In the genomic region with DNA sequence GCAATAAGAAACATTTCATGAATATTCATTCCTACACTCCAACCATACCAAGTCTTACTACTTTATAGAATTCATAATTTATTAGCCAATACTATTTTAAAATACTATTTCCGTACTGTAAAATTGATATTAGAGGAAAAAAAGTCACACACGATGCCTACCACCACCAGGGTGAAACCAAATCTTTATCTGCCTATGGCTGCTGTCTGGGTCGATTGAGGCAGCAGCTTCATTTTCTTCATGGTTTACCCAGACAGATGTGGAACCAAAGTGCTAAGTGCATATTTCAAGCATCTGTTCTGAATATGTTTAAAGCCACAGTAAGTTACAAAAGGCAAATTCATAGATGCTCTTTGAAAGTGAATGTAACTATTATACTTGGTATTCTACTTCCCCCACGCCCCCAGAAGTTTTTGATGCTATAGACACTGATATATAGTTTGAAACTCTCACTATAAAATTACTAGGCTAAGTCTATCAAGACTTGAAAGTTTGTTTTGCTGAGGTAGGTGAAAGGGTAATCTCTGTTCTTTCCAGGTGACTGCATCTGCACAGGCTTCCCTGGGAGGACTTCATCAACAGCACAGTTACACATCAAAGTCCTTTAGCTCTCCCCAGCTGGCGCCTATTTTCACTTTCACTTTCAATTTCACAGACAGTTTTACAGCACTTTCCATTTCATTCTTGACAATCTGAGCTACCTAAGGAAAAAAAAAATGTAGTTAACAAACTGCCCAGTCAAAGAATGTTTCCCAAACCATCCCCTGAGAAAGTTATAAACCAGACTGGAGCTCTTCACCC, we compare ENCODE assay signal across 8 cellular contexts.
DNase-seq lines count a peak whose midpoint lies in the region; ATAC-seq and TF ChIP-seq lines count a peak whose summit lies in the region.

No MANE protein-coding gene starts in this region.

- H3K36me3 ChIP-seq in fibroblast of lung (ENCODE audit: control insufficient read depth, insufficient read depth, low read length) (peaks cover 4% of the 10 kb centered on the region), gastrocnemius medialis (no peaks in the 10 kb centered on the region), H7 (replicated peaks; ENCODE audit: control insufficient read depth, insufficient read depth, low read length) (peaks cover 18% of the 10 kb centered on the region)

- no peak overlapping the region for H3K9ac ChIP-seq in fibroblast of lung (ENCODE audit: insufficient read depth, low read length)

- no peaks in the 10 kb centered on the region for H3K27me3 Mint-ChIP-seq in activated CD4-positive, alpha-beta memory T cell treated with anti-CD3 and anti-CD28 coated beads for 36 hours

- in situ Hi-C loops in gastrocnemius medialis (cut with MboI; ENCODE audit: low sequenced_read_pairs in 4 of 4): no loop called here

- H3K36me3 Mint-ChIP-seq in activated CD4-positive, alpha-beta memory T cell treated with anti-CD3 and anti-CD28 coated beads for 36 hours: peaks cover 40% of the 10 kb centered on the region

- H3K79me2 ChIP-seq in fibroblast of lung (ENCODE audit: control insufficient read depth, insufficient read depth, low read length): no peaks in the 10 kb centered on the region

- intact Hi-C loops in activated CD4-positive, alpha-beta memory T cell treated with anti-CD3 and anti-CD28 coated beads for 36 hours (cut with micrococcal nuclease): loop anchor here (2.0 to 5.0 kb wide), 2 partner anchors 230 to 835 kb away; partner anchors contain the start of genes HCLS1 and NDUFB4
- intact Hi-C loops in gastrocnemius medialis (cut with DNase I; ENCODE audit: low total_unique reads): no loop called here

- no peaks in the 10 kb centered on the region for H4K20me1 ChIP-seq in fibroblast of lung (ENCODE audit: control insufficient read depth, extremely low read depth, insufficient read depth, low read length)

- H3K4me2 ChIP-seq in fibroblast of lung (ENCODE audit: extremely low read depth, insufficient read depth, low read length): peak overlapping the region; percentile 89

- ATAC-seq in GM21360 (IDR thresholded peaks at IDR 0.05; ENCODE audit: unreplicated experiment): peak; percentile 92
- no peak for ATAC-seq in gastrocnemius medialis

- H3K9me3 ChIP-seq in fibroblast of lung (ENCODE audit: control insufficient read depth, insufficient read depth, low read depth, low read length) (no peaks in the 10 kb centered on the region), gastrocnemius medialis (no peaks in the 10 kb centered on the region)

- H3K27ac ChIP-seq in fibroblast of lung (ENCODE audit: insufficient read depth, low read length) (peak overlapping the region; percentile 46), gastrocnemius medialis (no peak overlapping the region)

- H3K4me3 ChIP-seq in fibroblast of lung (replicated peaks in 1 of 4; ENCODE audit: control extremely low read depth in 1 of 4, insufficient read depth in 1 of 4, low read depth in 3 of 4, low read length in 4 of 4) (peak overlapping the region; percentile 30 to 44 (median 38)), gastrocnemius medialis (peak overlapping the region in 3 of 4 donors; percentile 1 to 19 (median 16)), H7 (ENCODE audit: insufficient read depth, low read depth, low read length) (no peak overlapping the region)

- CTCF ChIA-PET in activated CD4-positive, alpha-beta memory T cell treated with anti-CD3 and anti-CD28 coated beads for 36 hours (lab: Charles Lee): no interaction called here

- TF ChIP-seq POLR2A in gastrocnemius medialis (IDR thresholded peaks at IDR 0.05): no peak

- peaks cover 14% of the 10 kb centered on the region for H3K4me1 Mint-ChIP-seq in activated CD4-positive, alpha-beta memory T cell treated with anti-CD3 and anti-CD28 coated beads for 36 hours (ENCODE audit: low read depth)

- no peaks in the 10 kb centered on the region for H3K4me1 ChIP-seq in fibroblast of lung (ENCODE audit: control insufficient read depth, extremely low read depth, insufficient read depth, low read length)
- peaks cover 0 to 4% of the 10 kb centered on the region in 2 donors for H3K4me1 ChIP-seq in gastrocnemius medialis

- no peaks in the 10 kb centered on the region for H3K9me3 Mint-ChIP-seq in activated CD4-positive, alpha-beta memory T cell treated with anti-CD3 and anti-CD28 coated beads for 36 hours

- H3K4me3 Mint-ChIP-seq in activated CD4-positive, alpha-beta memory T cell treated with anti-CD3 and anti-CD28 coated beads for 36 hours: peak overlapping the region; percentile 6

- peak overlapping the region; percentile 89 for H2AFZ ChIP-seq in fibroblast of lung (ENCODE audit: low read length)

- H3K27ac Mint-ChIP-seq in activated CD4-positive, alpha-beta memory T cell treated with anti-CD3 and anti-CD28 coated beads for 36 hours: peak overlapping the region; percentile 38

- POLR2A ChIA-PET in activated CD4-positive, alpha-beta memory T cell treated with anti-CD3 and anti-CD28 coated beads for 36 hours (lab: Charles Lee): no interaction called here

- TF ChIP-seq CTCF in fibroblast of lung (conservative IDR thresholded peaks at IDR 0.05 in 1 of 2, IDR thresholded peaks at IDR 0.05 in 1 of 2; ENCODE audit: low read depth in 1 of 2, low read length in 2 of 2) (no peak), gastrocnemius medialis (IDR thresholded peaks at IDR 0.05 in 4 of 5, conservative IDR thresholded peaks at IDR 0.05 in 1 of 5) (no peak)

- peak; percentile 48 for DNase-seq in DMS79 (lab: John Stamatoyannopoulos, UW)
- peak; percentile 9 for DNase-seq in HS-5 (ENCODE audit: low read depth)
- peak; percentile 53 for DNase-seq in activated CD4-positive, alpha-beta memory T cell treated with anti-CD3 and anti-CD28 coated beads for 36 hours
- peak; percentile 47 to 71 for DNase-seq in fibroblast of lung (ENCODE audit: low read depth in 2 of 2)
- DNase-seq in gastrocnemius medialis: no peak
- no peak for DNase-seq in hypothalamus (lab: John Stamatoyannopoulos, UW)
- DNase-seq in H7: no peak

- H3K27me3 ChIP-seq in fibroblast of lung (ENCODE audit: control insufficient read depth, insufficient read depth, low read length): no peaks in the 10 kb centered on the region
- no peaks in the 10 kb centered on the region for H3K27me3 ChIP-seq in gastrocnemius medialis
- no peaks in the 10 kb centered on the region for H3K27me3 ChIP-seq in H7 (ENCODE audit: control insufficient read depth, insufficient read depth, low read length)

Comparison
In these comparisons a context has a peak if more than half of its experiments do, and no peak if none do; other contexts are left out.
1. DNase-seq: peak in DMS79 (single experiment), HS-5 (single experiment), activated CD4-positive, alpha-beta memory T cell treated with anti-CD3 and anti-CD28 coated beads for 36 hours (single experiment) and fibroblast of lung (2 of 2); none in gastrocnemius medialis (0 of 2), hypothalamus (0 of 51) and H7 (single experiment).